1 cellular context compared by ENCODE assay signal in genomic region chr9:90755509-90756371, GRCh38.
TF ChIP-seq lines count a peak whose summit lies in the region.

No MANE protein-coding gene starts in this region.

TF ChIP-seq in H1, 55 proteins besides CTCF, POLR2A, EP300 and RAD21:
- peak; percentile 64 for TF ChIP-seq JUND (IDR thresholded peaks at IDR 0.05; ENCODE audit: low read length)
